ENCODE assay signal across 16 cellular contexts in genomic region chr16:70590722-70591438, GRCh38. TPM values are rescaled to one million over a fixed set of nuclear protein-coding genes. Genes with fewer than 3 reads are reported as not detected.
DNase-seq lines count a peak whose midpoint lies in the region; ATAC-seq and TF ChIP-seq lines count a peak whose summit lies in the region.
"Had no signal": no experiment of that assay in that cellular context is flagged by ENCODE, and none has a peak within 500 bp of the region (broad histone marks: within the 10 kb centered on the region; RNA-seq: fewer than 3 reads in every experiment).

No MANE protein-coding gene starts in this region.

- no peaks in the 10 kb centered on the region for H3K9me3 Mint-ChIP-seq in stimulated activated effector memory CD8-positive, alpha-beta T cell treated with anti-CD3 and anti-CD28 coated beads, Interleukin-12 subunit alpha, Interleukin-12 subunit beta, amount 100 ng/mL, for 72 hours
- H3K9me3 Mint-ChIP-seq: activated naive CD4-positive, alpha-beta T cell treated with anti-CD3 and anti-CD28 coated beads for 36 hours had no signal

- intact Hi-C loops in colonic mucosa (cut with DNase I) = no loop called here

- H3K4me3 Mint-ChIP-seq in stimulated activated effector memory CD8-positive, alpha-beta T cell treated with anti-CD3 and anti-CD28 coated beads, Interleukin-12 subunit alpha, Interleukin-12 subunit beta, amount 100 ng/mL, for 72 hours = no peak overlapping the region
- H3K4me3 Mint-ChIP-seq: activated naive CD4-positive, alpha-beta T cell treated with anti-CD3 and anti-CD28 coated beads for 36 hours had no signal

- DNase-seq in colonic mucosa (no peak), mesendoderm (no peak), DMS 273 treated with DMSO at 0.1 percent for 48 hours (lab: John Stamatoyannopoulos, UW) (no peak), smooth muscle cell (lab: John Stamatoyannopoulos, UW; ENCODE audit: unreplicated experiment) (no peak)
- DNase-seq in stimulated activated effector memory CD8-positive, alpha-beta T cell treated with anti-CD3 and anti-CD28 coated beads, Interleukin-12 subunit alpha, Interleukin-12 subunit beta, amount 100 ng/mL, for 72 hours (ENCODE audit: low spot score in 2 of 2) = no peak
- DNase-seq: activated naive CD4-positive, alpha-beta T cell treated with anti-CD3 and anti-CD28 coated beads for 36 hours; central memory CD4-positive, alpha-beta T cell; NCI-H345; SK-N-SH; stimulated activated CD4-positive, alpha-beta T cell treated with anti-CD3 and anti-CD28 coated beads, Interleukin-4, amount 100 ng/mL, for 1 hour had no signal

- no peak overlapping the region for H2AFZ ChIP-seq in ACC112 (ENCODE audit: low read length, unreplicated experiment)
- no peak overlapping the region for H2AFZ ChIP-seq in smooth muscle cell (ENCODE audit: low read depth)

- TF ChIP-seq CTCF in colonic mucosa (IDR thresholded peaks at IDR 0.05) (no peak), liver (IDR thresholded peaks at IDR 0.05; ENCODE audit: low read depth, low read length, missing input control) (no peak), smooth muscle cell (IDR thresholded peaks at IDR 0.05; ENCODE audit: borderline replicate concordance, insufficient read depth, poor library complexity, severe bottlenecking) (no peak)

- H2BK15ac ChIP-seq in mesendoderm (replicated peaks; ENCODE audit: low read depth) = no peak overlapping the region

- H2BK120ac ChIP-seq in mesendoderm (ENCODE audit: low read depth, low read length) = no peak overlapping the region

- no peak for TF ChIP-seq RAD21 in liver (IDR thresholded peaks at IDR 0.05)

- no peak overlapping the region for H3K4ac ChIP-seq in mesendoderm (ENCODE audit: low read depth, low read length)

- H3K27ac ChIP-seq in ACC112 (ENCODE audit: low read depth, low read length) (no peak overlapping the region), colonic mucosa (peak overlapping the region; percentile 2), liver (ENCODE audit: low read depth in 1 of 2, low read length in 2 of 2) (peak overlapping the region; percentile 28 to 71), mesendoderm (ENCODE audit: low read depth, low read length) (no peak overlapping the region), smooth muscle cell (ENCODE audit: low read depth) (no peak overlapping the region)
- H3K27ac ChIP-seq: epithelial cell of prostate had no signal

- no peaks in the 10 kb centered on the region for H3F3A ChIP-seq in smooth muscle cell (ENCODE audit: low read depth)

- WGBS in liver = 79% methylated on average over 20 of the region's 20 CpGs
- no CpG with 5 or more reads among the region's 20 CpGs for WGBS in mesendoderm (ENCODE audit: extremely low coverage, insufficient coverage, low lambda C conversion rate)
- WGBS in smooth muscle cell (ENCODE audit: low lambda C conversion rate) = 96% methylated on average over 20 of the region's 20 CpGs

- no peaks in the 10 kb centered on the region for H3K4me1 Mint-ChIP-seq in stimulated activated effector memory CD8-positive, alpha-beta T cell treated with anti-CD3 and anti-CD28 coated beads, Interleukin-12 subunit alpha, Interleukin-12 subunit beta, amount 100 ng/mL, for 72 hours

- H4K8ac ChIP-seq in mesendoderm (ENCODE audit: low read depth, low read length) = no peak overlapping the region

- H2AK5ac ChIP-seq in mesendoderm (ENCODE audit: low read length) = no peak overlapping the region

- H3K27ac Mint-ChIP-seq in stimulated activated effector memory CD8-positive, alpha-beta T cell treated with anti-CD3 and anti-CD28 coated beads, Interleukin-12 subunit alpha, Interleukin-12 subunit beta, amount 100 ng/mL, for 72 hours = no peak overlapping the region
- H3K27ac Mint-ChIP-seq: activated naive CD4-positive, alpha-beta T cell treated with anti-CD3 and anti-CD28 coated beads for 36 hours had no signal

- ATAC-seq in stimulated activated effector memory CD8-positive, alpha-beta T cell treated with anti-CD3 and anti-CD28 coated beads, Interleukin-12 subunit alpha, Interleukin-12 subunit beta, amount 100 ng/mL, for 72 hours = peak; percentile 37
- no peak for ATAC-seq in GM19463 (IDR thresholded peaks at IDR 0.05; ENCODE audit: unreplicated experiment)

- H3K27me3 ChIP-seq in ACC112 (ENCODE audit: insufficient read depth, low read length) (no peaks in the 10 kb centered on the region), colonic mucosa (no peaks in the 10 kb centered on the region), liver (ENCODE audit: control insufficient read depth in 4 of 4, insufficient read depth in 4 of 4, low read length in 3 of 4) (no peaks in the 10 kb centered on the region), mesendoderm (ENCODE audit: insufficient read depth, low read length, poor library complexity) (no peaks in the 10 kb centered on the region), smooth muscle cell (ENCODE audit: low read depth) (no peaks in the 10 kb centered on the region)

- no peaks in the 10 kb centered on the region for H4K20me1 ChIP-seq in smooth muscle cell (ENCODE audit: low read depth)

- no peaks in the 10 kb centered on the region for H3K36me3 Mint-ChIP-seq in stimulated activated effector memory CD8-positive, alpha-beta T cell treated with anti-CD3 and anti-CD28 coated beads, Interleukin-12 subunit alpha, Interleukin-12 subunit beta, amount 100 ng/mL, for 72 hours

- H3K9me3 ChIP-seq in colonic mucosa (no peaks in the 10 kb centered on the region), liver (ENCODE audit: control insufficient read depth in 4 of 4, low read length in 3 of 4) (no peaks in the 10 kb centered on the region), smooth muscle cell (replicated peaks; ENCODE audit: low read depth) (no peaks in the 10 kb centered on the region)
- H3K9me3 ChIP-seq: SK-N-SH had no signal

- peaks cover 19% of the 10 kb centered on the region for H3K4me1 ChIP-seq in ACC112 (ENCODE audit: control insufficient read depth, insufficient read depth, low read length, unreplicated experiment)
- no peaks in the 10 kb centered on the region for H3K4me1 ChIP-seq in colonic mucosa
- no peaks in the 10 kb centered on the region for H3K4me1 ChIP-seq in liver (ENCODE audit: control insufficient read depth in 4 of 4, insufficient read depth in 4 of 4, low read length in 3 of 4)
- no peaks in the 10 kb centered on the region for H3K4me1 ChIP-seq in mesendoderm (ENCODE audit: control insufficient read depth, low read depth, low read length)
- H3K4me1 ChIP-seq in smooth muscle cell (ENCODE audit: low read depth) = no peaks in the 10 kb centered on the region

- H3K9ac ChIP-seq in colonic mucosa (ENCODE audit: low read depth in 2 of 2, low read length in 2 of 2) (peak overlapping the region; percentile 30 to 38), liver (ENCODE audit: low read depth in 1 of 2, low read length in 2 of 2) (no peak overlapping the region), mesendoderm (ENCODE audit: low read length) (no peak overlapping the region), smooth muscle cell (ENCODE audit: low read depth) (no peak overlapping the region)
- H3K9ac ChIP-seq: SK-N-SH had no signal

- no peak overlapping the region for H3K4me2 ChIP-seq in mesendoderm (ENCODE audit: low read length)
- no peak overlapping the region for H3K4me2 ChIP-seq in smooth muscle cell
- H3K4me2 ChIP-seq: SK-N-SH had no signal

- H3K4me3 ChIP-seq in ACC112 (ENCODE audit: low read depth, low read length) (peak overlapping the region; percentile 21; the same call in 1 of the 2 replicates), colonic mucosa (no peak overlapping the region), liver (ENCODE audit: low read depth in 1 of 3, low read length in 3 of 3) (no peak overlapping the region), mesendoderm (ENCODE audit: low read length) (no peak overlapping the region), smooth muscle cell (no peak overlapping the region)

- H3K79me1 ChIP-seq in mesendoderm (ENCODE audit: low read length) = no peaks in the 10 kb centered on the region

- no peak overlapping the region for H2BK5ac ChIP-seq in mesendoderm (ENCODE audit: low read length)

- H3K79me2 ChIP-seq in ACC112 (ENCODE audit: control insufficient read depth, insufficient read depth, low read length, unreplicated experiment) = no peaks in the 10 kb centered on the region
- no peaks in the 10 kb centered on the region for H3K79me2 ChIP-seq in mesendoderm (ENCODE audit: control insufficient read depth, insufficient read depth, low read length)
- H3K79me2 ChIP-seq in smooth muscle cell (ENCODE audit: low read depth) = no peaks in the 10 kb centered on the region

- H3K36me3 ChIP-seq in ACC112 (ENCODE audit: insufficient read depth, low read length) = no peaks in the 10 kb centered on the region
- H3K36me3 ChIP-seq in colonic mucosa = no peaks in the 10 kb centered on the region
- H3K36me3 ChIP-seq in liver (ENCODE audit: control insufficient read depth in 4 of 4, insufficient read depth in 3 of 4, low read depth in 1 of 4, low read length in 3 of 4) = no peaks in the 10 kb centered on the region
- no peaks in the 10 kb centered on the region for H3K36me3 ChIP-seq in mesendoderm (ENCODE audit: control insufficient read depth, insufficient read depth, low read length)
- H3K36me3 ChIP-seq in smooth muscle cell (ENCODE audit: low read depth) = no peaks in the 10 kb centered on the region

- H3K23ac ChIP-seq in mesendoderm (ENCODE audit: low read length) = no peak overlapping the region

- H3K18ac ChIP-seq in mesendoderm (ENCODE audit: low read length) = no peak overlapping the region

- no peak overlapping the region for H4K5ac ChIP-seq in mesendoderm (ENCODE audit: low read length)

- H3K56ac ChIP-seq in mesendoderm (ENCODE audit: low read length) = no peak overlapping the region

TF ChIP-seq in liver, 16 proteins besides CTCF, POLR2A, EP300 and RAD21:
- TF ChIP-seq EGR1 (IDR thresholded peaks at IDR 0.05; ENCODE audit: low read depth in 2 of 2) (no peak), NR2F2 (IDR thresholded peaks at IDR 0.05) (no peak)

RNA-seq across cellular contexts. Expression of gene IL34, which starts 55.5 kb away (rescaled TPM):
- total RNA-seq in colonic mucosa (1 to 10 TPM; 1.1 to 2.8 TPM), liver (under 1 TPM; 0.25 to 0.93 TPM), smooth muscle cell (not detected in 2 replicates)
- polyA plus RNA-seq in liver (under 1 TPM; 0.40 to 0.43 TPM), smooth muscle cell (0.49 and 1.2 TPM in 2 replicates)
- polyA plus RNA-seq in mesendoderm (2013, experiment 1 of 2) = 4.1 TPM
- polyA plus RNA-seq in mesendoderm (2013, experiment 2 of 2) = 4.1 TPM
- total RNA-seq: activated CD8-positive, alpha-beta memory T cell treated with anti-CD3 and anti-CD28 coated beads for 36 hours; activated naive CD4-positive, alpha-beta T cell treated with anti-CD3 and anti-CD28 coated beads for 36 hours; HT1080 had no signal

Comparison
In these comparisons a context has a peak if more than half of its experiments do, and no peak if none do; other contexts are left out.
1. H3K27ac ChIP-seq: peak in colonic mucosa (single experiment) and liver (2 of 2); none in ACC112 (single experiment), mesendoderm (single experiment) and smooth muscle cell (single experiment).
2. H3K9ac ChIP-seq: peak in colonic mucosa (2 of 2); none in liver (0 of 2), mesendoderm (single experiment) and smooth muscle cell (single experiment).